In the genomic region with DNA sequence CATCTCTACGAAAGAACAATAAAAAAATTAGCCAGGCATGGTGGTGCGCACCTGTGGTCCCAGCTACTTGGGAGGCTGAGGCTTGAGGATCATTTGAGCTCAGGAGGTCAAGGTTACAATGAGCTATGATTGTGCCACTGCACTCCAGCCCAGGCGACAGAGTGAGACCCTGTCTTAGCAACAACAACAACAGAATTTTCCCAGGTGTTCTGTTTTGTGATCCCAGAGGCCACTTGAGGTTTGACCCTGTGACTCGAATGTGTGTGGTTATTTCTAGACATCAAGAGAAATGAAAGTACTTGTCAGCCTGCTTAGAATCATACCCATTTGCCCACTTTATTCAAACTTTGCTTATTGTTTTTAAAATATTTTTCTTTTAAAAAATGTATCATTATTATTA, we compare ENCODE assay signal across 18 cellular contexts.
DNase-seq lines count a peak whose midpoint lies in the region; ATAC-seq and TF ChIP-seq lines count a peak whose summit lies in the region.
"Had no signal": no experiment of that assay in that cellular context is flagged by ENCODE, and none has a peak within 500 bp of the region (broad histone marks: within the 10 kb centered on the region; RNA-seq: fewer than 3 reads in every experiment).

No MANE protein-coding gene starts in this region.

- no CpG with 5 or more reads among the region's 4 CpGs for WGBS in H9 (ENCODE audit: extremely low coverage, insufficient read length, low lambda C conversion rate)

- no peak overlapping the region for H3K23ac ChIP-seq in H9 (ENCODE audit: insufficient read length, low read depth, low read length)

- H2AFZ ChIP-seq in H9 (ENCODE audit: low read length): no peak overlapping the region
- H2AFZ ChIP-seq: GM23248 had no signal

- H2BK15ac ChIP-seq in H9 (ENCODE audit: low read depth, low read length): no peak overlapping the region

- peak; percentile 35 for DNase-seq in activated CD8-positive, alpha-beta memory T cell treated with anti-CD3 and anti-CD28 coated beads for 24 hours
- no peak for DNase-seq in activated CD8-positive, alpha-beta memory T cell treated with anti-CD3 and anti-CD28 coated beads, Interleukin-2, amount 50 U/mL, for 48 hours
- DNase-seq in H9 (no peak), COR-L47 (lab: John Stamatoyannopoulos, UW) (no peak), A172 (ENCODE audit: low spot score) (no peak)
- DNase-seq in activated T-helper 2 cell treated with anti-CD3 and anti-CD28 coated beads, Interferon-gamma antibody, Interleukin-2, Interleukin-4, amounts not matched to agents 10 μg/mL and 5 μg/mL and 100 μg/mL, durations not matched to agents 14 hours and 24 hours and 36 hours (ENCODE audit: low spot score): no peak
- DNase-seq: 8988T; Calu3; CD4-positive, alpha-beta T cell; CD8-positive, alpha-beta memory T cell; DMS53; DMS79 treated with DMSO at 0.1 percent for 48 hours; GF-D8; GM23248; HFFc6 had no signal

- H4K20me1 ChIP-seq in H9 (ENCODE audit: control insufficient read depth, insufficient read depth, insufficient read length): peaks cover 3% of the 10 kb centered on the region

- H3K79me1 ChIP-seq in H9 (ENCODE audit: insufficient read depth, low read depth, low read length, poor library complexity, severe bottlenecking): no peaks in the 10 kb centered on the region

- no peak overlapping the region for H3K14ac ChIP-seq in H9 (ENCODE audit: insufficient read depth, low read length)

- H3K27me3 ChIP-seq in H9 (ENCODE audit: insufficient read depth, low read length): no peaks in the 10 kb centered on the region

- H3K4me1 ChIP-seq in H9 (ENCODE audit: insufficient read depth, low read length): peaks cover 20% of the 10 kb centered on the region

- H3K4ac ChIP-seq in H9 (ENCODE audit: low read depth, low read length): no peak overlapping the region; the same call in 1 of the 2 replicates

- H3K36me3 Mint-ChIP-seq in H9 (ENCODE audit: insufficient read depth in 1 of 3, low read depth in 3 of 3): peaks cover 3 to 21% (median 6%) of the 10 kb centered on the region in 3 experiments; a peak in 6 of 7 replicates
- peaks cover 63% of the 10 kb centered on the region for H3K36me3 Mint-ChIP-seq in activated T-helper 2 cell treated with anti-CD3 and anti-CD28 coated beads, Interferon-gamma antibody, Interleukin-2, Interleukin-4, amounts not matched to agents 10 μg/mL and 5 μg/mL and 100 μg/mL, durations not matched to agents 14 hours and 24 hours and 36 hours (ENCODE audit: low read depth)

- no peak overlapping the region for H2BK12ac ChIP-seq in H9 (ENCODE audit: insufficient read length, low read depth, low read length)

- H2BK20ac ChIP-seq in H9 (ENCODE audit: low read depth, low read length, poor library complexity, severe bottlenecking): peak overlapping the region; percentile 78

- intact Hi-C loops in activated T-helper 2 cell treated with anti-CD3 and anti-CD28 coated beads, Interferon-gamma antibody, Interleukin-2, Interleukin-4, amounts not matched to agents 10 μg/mL and 5 μg/mL and 100 μg/mL, durations not matched to agents 14 hours and 24 hours and 36 hours (cut with micrococcal nuclease): no loop called here

- no peaks in the 10 kb centered on the region for H3K23me2 ChIP-seq in H9 (ENCODE audit: insufficient read length, low read depth, low read length, poor library complexity, severe bottlenecking)

- no peak overlapping the region for H4K91ac ChIP-seq in H9 (ENCODE audit: insufficient read length, low read depth, low read length)

- no peak overlapping the region for H3K18ac ChIP-seq in H9 (ENCODE audit: insufficient read length, low read depth, low read length)

- H3K79me2 ChIP-seq in H9 (ENCODE audit: insufficient read depth, low read length): no peaks in the 10 kb centered on the region

- H3T11ph ChIP-seq in H9 (ENCODE audit: low read length): no peak overlapping the region

- H2BK5ac ChIP-seq in H9 (ENCODE audit: insufficient read length, low read length): no peak overlapping the region

- no peaks in the 10 kb centered on the region for H3K9me3 Mint-ChIP-seq in H9
- H3K9me3 Mint-ChIP-seq in activated T-helper 2 cell treated with anti-CD3 and anti-CD28 coated beads, Interferon-gamma antibody, Interleukin-2, Interleukin-4, amounts not matched to agents 10 μg/mL and 5 μg/mL and 100 μg/mL, durations not matched to agents 14 hours and 24 hours and 36 hours: no peaks in the 10 kb centered on the region
- H3K9me3 Mint-ChIP-seq: CD4-positive, alpha-beta T cell; CD8-positive, alpha-beta memory T cell; HFFc6 had no signal

- no peak overlapping the region for H4K5ac ChIP-seq in H9 (ENCODE audit: insufficient read length, low read depth, low read length)

- no peak overlapping the region for H3K4me3 Mint-ChIP-seq in H9
- no peak overlapping the region for H3K4me3 Mint-ChIP-seq in activated T-helper 2 cell treated with anti-CD3 and anti-CD28 coated beads, Interferon-gamma antibody, Interleukin-2, Interleukin-4, amounts not matched to agents 10 μg/mL and 5 μg/mL and 100 μg/mL, durations not matched to agents 14 hours and 24 hours and 36 hours (ENCODE audit: low read depth)
- H3K4me3 Mint-ChIP-seq: CD4-positive, alpha-beta T cell; CD8-positive, alpha-beta memory T cell; HFFc6 had no signal

- no peak overlapping the region for H3K27ac ChIP-seq in H9 (ENCODE audit: insufficient read length, low read depth, low read length)
- H3K27ac ChIP-seq: C4-2B, GM23248 had no signal

- no peak overlapping the region for H3K56ac ChIP-seq in H9 (ENCODE audit: insufficient read length, low read depth, low read length)

- no peak overlapping the region for H2BK120ac ChIP-seq in H9 (ENCODE audit: low read depth, low read length, poor library complexity, severe bottlenecking)

- no peak for ATAC-seq in GM18520 (IDR thresholded peaks at IDR 0.05; ENCODE audit: unreplicated experiment)

- no peak for TF ChIP-seq CTCF in H9 (conservative IDR thresholded peaks at IDR 0.05)

- H3K27ac Mint-ChIP-seq in H9: no peak overlapping the region; a peak in 2 of 7 replicates
- H3K27ac Mint-ChIP-seq in activated T-helper 2 cell treated with anti-CD3 and anti-CD28 coated beads, Interferon-gamma antibody, Interleukin-2, Interleukin-4, amounts not matched to agents 10 μg/mL and 5 μg/mL and 100 μg/mL, durations not matched to agents 14 hours and 24 hours and 36 hours: peak overlapping the region; percentile 45
- H3K27ac Mint-ChIP-seq: CD4-positive, alpha-beta T cell; HFFc6 had no signal

- no peaks in the 10 kb centered on the region for H3K9me3 ChIP-seq in H9 (ENCODE audit: control insufficient read depth, low read depth, low read length)
- H3K9me3 ChIP-seq: HAP-1 had no signal

- H3K4me2 ChIP-seq in H9 (ENCODE audit: insufficient read depth, insufficient read length, low read length): no peak overlapping the region

- H3K4me1 Mint-ChIP-seq in H9: peaks cover 72 to 73% of the 10 kb centered on the region in 2 experiments
- H3K4me1 Mint-ChIP-seq in activated T-helper 2 cell treated with anti-CD3 and anti-CD28 coated beads, Interferon-gamma antibody, Interleukin-2, Interleukin-4, amounts not matched to agents 10 μg/mL and 5 μg/mL and 100 μg/mL, durations not matched to agents 14 hours and 24 hours and 36 hours (ENCODE audit: low read depth): peaks cover 47% of the 10 kb centered on the region

- no peak overlapping the region for H2AK5ac ChIP-seq in H9 (ENCODE audit: insufficient read length, low read length)

- H4K8ac ChIP-seq in H9 (replicated peaks; ENCODE audit: insufficient read length, low read depth, low read length): no peak overlapping the region

- H3K9ac ChIP-seq in H9 (ENCODE audit: extremely low read depth, insufficient read length, low read length): no peak overlapping the region
- H3K9ac ChIP-seq: GM23248 had no signal

- H3K27me3 Mint-ChIP-seq in H9 (ENCODE audit: low read depth): no peaks in the 10 kb centered on the region
- H3K27me3 Mint-ChIP-seq in activated T-helper 2 cell treated with anti-CD3 and anti-CD28 coated beads, Interferon-gamma antibody, Interleukin-2, Interleukin-4, amounts not matched to agents 10 μg/mL and 5 μg/mL and 100 μg/mL, durations not matched to agents 14 hours and 24 hours and 36 hours (ENCODE audit: low read depth): no peaks in the 10 kb centered on the region
- H3K27me3 Mint-ChIP-seq: CD4-positive, alpha-beta T cell; CD8-positive, alpha-beta memory T cell had no signal
